In the genomic region with DNA sequence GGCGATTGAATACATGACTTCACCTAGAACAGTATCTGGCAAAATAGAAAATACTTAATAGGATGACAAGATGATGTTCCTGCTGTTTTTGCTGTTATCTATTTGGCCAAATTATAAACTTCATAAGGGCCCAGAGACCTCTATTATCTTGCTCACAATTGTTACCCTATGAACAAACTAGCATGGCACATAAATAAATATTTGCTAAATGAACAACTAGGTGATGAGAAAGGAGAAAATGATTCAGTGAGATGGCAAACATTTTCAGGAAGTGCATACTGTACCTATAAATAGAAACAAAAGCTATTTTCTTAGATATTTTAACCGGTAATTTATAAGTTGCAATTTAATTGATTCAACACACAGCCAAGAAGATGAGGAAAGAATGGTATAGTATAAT, we compare ENCODE assay signal across 23 cellular contexts.
A peak's percentile ranks its signal among the peaks of the same experiment; 100 is the strongest.
DNase-seq lines count a peak whose midpoint lies in the region; FAIRE-seq lines count a peak whose summit lies in the region.
"Had no signal": no experiment of that assay in that cellular context is flagged by ENCODE, and none has a peak within 500 bp of the region (broad histone marks: within the 10 kb centered on the region; RNA-seq: fewer than 3 reads in every experiment).

No MANE protein-coding gene starts in this region.

- H3K4me1 ChIP-seq in mesendoderm (ENCODE audit: control insufficient read depth, low read depth, low read length), result no peaks in the 10 kb centered on the region
- H3K4me1 ChIP-seq: HAP-1 had no signal

- peak; percentile 82 for FAIRE-seq in islet of Langerhans (lab: Jason Lieb, UNC)
- FAIRE-seq: A204.1, GM12892, GM18507, HTR-8/SVneo had no signal

- no peak overlapping the region for H2BK5ac ChIP-seq in mesendoderm (ENCODE audit: low read length)

- DNase-seq in DMS53 treated with DMSO at 0.1 percent for 48 hours (lab: John Stamatoyannopoulos, UW; ENCODE audit: unreplicated experiment) (peak; percentile 29), NCI-H1930 (lab: John Stamatoyannopoulos, UW) (peak; percentile 57 to 72), NCI-H774 (lab: John Stamatoyannopoulos, UW) (peak; percentile 5), mesendoderm (no peak), anterior cingulate cortex (lab: John Stamatoyannopoulos, UW) (no peak), MG63 (no peak)
- DNase-seq: ACHN; BE2C; C1 segment of cervical spinal cord; CD4-positive, CD25-positive, alpha-beta regulatory T cell; CD8-positive, alpha-beta memory T cell; COR-L47; DMS 273 treated with DMSO at 0.1 percent for 48 hours; DMS79; GDM1; GM23248; IMR-90 had no signal

- no peaks in the 10 kb centered on the region for H3K9me3 ChIP-seq in MG63
- H3K9me3 ChIP-seq: BE2C, HAP-1 had no signal

- no peak overlapping the region for H3K23ac ChIP-seq in mesendoderm (ENCODE audit: low read length)

- no peak overlapping the region for H2BK120ac ChIP-seq in mesendoderm (ENCODE audit: low read depth, low read length)

- H3K4me2 ChIP-seq in mesendoderm (ENCODE audit: low read length), result no peak overlapping the region

- no peak overlapping the region for H4K5ac ChIP-seq in mesendoderm (ENCODE audit: low read length)

- no CpG with 5 or more reads among the region's 2 CpGs for WGBS in mesendoderm (ENCODE audit: extremely low coverage, insufficient coverage, low lambda C conversion rate)

- no peak overlapping the region for H3K4ac ChIP-seq in mesendoderm (ENCODE audit: low read depth, low read length)

- no peak overlapping the region for H3K9ac ChIP-seq in mesendoderm (ENCODE audit: low read length)
- H3K9ac ChIP-seq: GM23248 had no signal

- no peak overlapping the region for H3K18ac ChIP-seq in mesendoderm (ENCODE audit: low read length)

- H4K8ac ChIP-seq in mesendoderm (ENCODE audit: low read depth, low read length), result no peak overlapping the region

- H3K27ac ChIP-seq in mesendoderm (ENCODE audit: low read depth, low read length), result no peak overlapping the region
- H3K27ac ChIP-seq: GM23248 had no signal

- H3K79me1 ChIP-seq in mesendoderm (ENCODE audit: low read length), result no peaks in the 10 kb centered on the region

- H2BK15ac ChIP-seq in mesendoderm (replicated peaks; ENCODE audit: low read depth), result no peak overlapping the region

- H3K56ac ChIP-seq in mesendoderm (ENCODE audit: low read length), result no peak overlapping the region

- H3K36me3 ChIP-seq in mesendoderm (ENCODE audit: control insufficient read depth, insufficient read depth, low read length) (no peaks in the 10 kb centered on the region), MG63 (no peaks in the 10 kb centered on the region)
- H3K36me3 ChIP-seq: BE2C, HAP-1 had no signal

- no peaks in the 10 kb centered on the region for H3K79me2 ChIP-seq in mesendoderm (ENCODE audit: control insufficient read depth, insufficient read depth, low read length)

- H3K4me3 ChIP-seq in mesendoderm (ENCODE audit: low read length), result no peak overlapping the region
- no peak overlapping the region for H3K4me3 ChIP-seq in MG63
- H3K4me3 ChIP-seq: GM23248, HAP-1 had no signal

- no peak overlapping the region for H2AK5ac ChIP-seq in mesendoderm (ENCODE audit: low read length)

- H3K27me3 ChIP-seq in mesendoderm (ENCODE audit: insufficient read depth, low read length, poor library complexity) (no peaks in the 10 kb centered on the region), MG63 (no peaks in the 10 kb centered on the region)
- H3K27me3 ChIP-seq: BE2C had no signal

Comparison
In these comparisons a context has a peak if more than half of its experiments do, and no peak if none do; other contexts are left out.
1. DNase-seq: peak in DMS53 treated with DMSO at 0.1 percent for 48 hours (single experiment), NCI-H1930 (2 of 2) and NCI-H774 (single experiment); none in mesendoderm (single experiment), anterior cingulate cortex (0 of 58) and MG63 (single experiment).